Comparison of ENCODE assay signal across 1 cellular context in the genomic region with DNA sequence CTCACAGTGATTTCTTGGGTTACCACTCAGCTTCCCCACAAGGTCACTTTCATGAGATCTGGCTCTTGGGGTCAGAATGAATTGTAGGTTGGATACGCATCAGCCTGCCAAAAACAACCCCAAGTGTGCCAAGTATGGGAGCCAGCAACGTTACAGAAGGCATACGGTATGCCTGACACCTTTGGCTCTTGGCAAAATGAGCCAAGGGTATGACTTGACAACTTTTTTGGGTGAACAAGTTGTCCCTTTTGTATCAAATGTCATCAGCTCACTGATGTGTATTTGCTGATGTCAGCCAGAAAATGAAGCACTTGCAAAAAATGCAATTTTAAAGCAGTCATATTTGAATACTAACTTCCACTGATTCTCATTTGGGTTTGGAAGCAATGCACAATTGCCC.
A peak's percentile ranks its signal among the peaks of the same experiment; 100 is the strongest.
TF ChIP-seq lines count a peak whose summit lies in the region.

No MANE protein-coding gene starts in this region.

TF ChIP-seq in HepG2, 621 proteins besides CTCF, POLR2A, EP300 and RAD21:
- peak; percentile 88 to 90 for TF ChIP-seq MAFK (conservative IDR thresholded peaks at IDR 0.05 in 1 of 2, IDR thresholded peaks at IDR 0.05 in 1 of 2; ENCODE audit: low read length in 2 of 2)
- TF ChIP-seq MAFF (IDR thresholded peaks at IDR 0.05; ENCODE audit: low read depth, low read length): peak; percentile 91
- TF ChIP-seq ZFX (CRISPR knock-in tag; IDR thresholded peaks at IDR 0.05; ENCODE audit: low read depth): no peak
